13 cellular contexts compared by ENCODE assay signal in genomic region chrX:115018040-115018647, GRCh38. TPM values are rescaled to one million over a fixed set of nuclear protein-coding genes. Genes with fewer than 3 reads are reported as not detected.
DNase-seq lines count a peak whose midpoint lies in the region; ATAC-seq and TF ChIP-seq lines count a peak whose summit lies in the region.
"Had no signal": no experiment of that assay in that cellular context is flagged by ENCODE, and none has a peak within 500 bp of the region (broad histone marks: within the 10 kb centered on the region; RNA-seq: fewer than 3 reads in every experiment).

No MANE protein-coding gene starts in this region.

- H3K36me3 ChIP-seq in GM06990 (ENCODE audit: control insufficient read depth, insufficient read depth, low read length) (no peaks in the 10 kb centered on the region), Loucy (ENCODE audit: insufficient read depth, low read length) (no peaks in the 10 kb centered on the region), brain microvascular endothelial cell (replicated peaks) (no peaks in the 10 kb centered on the region), mesenchymal stem cell (ENCODE audit: control insufficient read depth in 1 of 2, insufficient read depth in 2 of 2, low read depth in 1 of 2, low read length in 2 of 2) (peaks cover 0 to 30% of the 10 kb centered on the region in 2 experiments)
- H3K36me3 ChIP-seq: transverse colon had no signal

- no peaks in the 10 kb centered on the region for H3K36me3 Mint-ChIP-seq in natural killer cell treated with Interleukin-12 subunit alpha and Interleukin-12 subunit beta and Interleukin-15 and Interleukin-18, amount 100 ng/mL, for 72 hours
- H3K36me3 Mint-ChIP-seq: IgD-negative memory B cell had no signal

- no peaks in the 10 kb centered on the region for H3K79me1 ChIP-seq in mesenchymal stem cell (replicated peaks; ENCODE audit: low read length, poor library complexity, severe bottlenecking)

- H3K9me3 ChIP-seq in Loucy (ENCODE audit: insufficient read depth, low read depth, low read length) (no peaks in the 10 kb centered on the region), mesenchymal stem cell (ENCODE audit: control insufficient read depth, low read length) (no peaks in the 10 kb centered on the region)
- H3K9me3 ChIP-seq: transverse colon had no signal

- no peak overlapping the region for H2BK5ac ChIP-seq in mesenchymal stem cell (ENCODE audit: low read depth, low read length, poor library complexity, severe bottlenecking)

- TF ChIP-seq CTCF in GM06990 (IDR thresholded peaks at IDR 0.05; ENCODE audit: insufficient read depth, low read length, poor library complexity, severe bottlenecking) (peak; percentile 36), Loucy (conservative IDR thresholded peaks at IDR 0.05; ENCODE audit: low read length) (peak; percentile 21; the same call in 1 of the 2 replicates), brain microvascular endothelial cell (IDR thresholded peaks at IDR 0.05; ENCODE audit: low read depth, low read length, missing control alignments) (peak; percentile 32)

- no peaks in the 10 kb centered on the region for H3K4me1 Mint-ChIP-seq in natural killer cell treated with Interleukin-12 subunit alpha and Interleukin-12 subunit beta and Interleukin-15 and Interleukin-18, amount 100 ng/mL, for 72 hours (ENCODE audit: low read depth in 2 of 2)
- H3K4me1 Mint-ChIP-seq: IgD-negative memory B cell had no signal

- 58% methylated on average over 4 of the region's 6 CpGs for WGBS in mesenchymal stem cell

- no peak overlapping the region for H3K27ac ChIP-seq in brain microvascular endothelial cell
- H3K27ac ChIP-seq in mesenchymal stem cell (ENCODE audit: low read length, poor library complexity, severe bottlenecking), result no peak overlapping the region
- H3K27ac ChIP-seq: SK-N-MC, transverse colon had no signal

- no peak overlapping the region for H3K9ac ChIP-seq in Loucy (ENCODE audit: low read depth, low read length, poor library complexity, severe bottlenecking)
- H3K9ac ChIP-seq in mesenchymal stem cell (ENCODE audit: low read length), result peak overlapping the region; percentile 84

- H2AFZ ChIP-seq in Loucy (ENCODE audit: low read length) (no peak overlapping the region), mesenchymal stem cell (ENCODE audit: low read depth, low read length) (no peak overlapping the region)

- no peak overlapping the region for H3K4me3 ChIP-seq in GM06990 (replicated peaks; ENCODE audit: low read depth, low read length)
- H3K4me3 ChIP-seq in Loucy (ENCODE audit: low read length, poor library complexity, severe bottlenecking), result no peak overlapping the region
- no peak overlapping the region for H3K4me3 ChIP-seq in brain microvascular endothelial cell (ENCODE audit: low read depth, low read length)
- H3K4me3 ChIP-seq in mesenchymal stem cell (ENCODE audit: insufficient read depth in 1 of 2, low read depth in 1 of 2, low read length in 2 of 2), result no peak overlapping the region
- H3K4me3 ChIP-seq: SK-N-MC, transverse colon had no signal

- H3K4me2 ChIP-seq in Loucy (ENCODE audit: low read depth, low read length, poor library complexity, severe bottlenecking) (no peak overlapping the region), mesenchymal stem cell (ENCODE audit: low read length, poor library complexity, severe bottlenecking) (no peak overlapping the region)

- H2BK12ac ChIP-seq in mesenchymal stem cell (ENCODE audit: low read length in 2 of 2), result no peak overlapping the region

- H3K14ac ChIP-seq in mesenchymal stem cell (ENCODE audit: low read length in 2 of 2), result no peak overlapping the region

- DNase-seq in GM06990 (ENCODE audit: extremely low read depth, insufficient read length) (no peak), brain microvascular endothelial cell (no peak), mesenchymal stem cell (no peak), DMS79 (lab: John Stamatoyannopoulos, UW) (no peak), pons (ENCODE audit: low spot score) (no peak)
- DNase-seq in natural killer cell treated with Interleukin-12 subunit alpha and Interleukin-12 subunit beta and Interleukin-15 and Interleukin-18, amount 100 ng/mL, for 72 hours (ENCODE audit: low spot score), result no peak
- DNase-seq: GF-D8, left cardiac atrium, NCI-H226, transverse colon had no signal

- H3K23ac ChIP-seq in mesenchymal stem cell (ENCODE audit: low read length in 2 of 2), result no peak overlapping the region

- no peak overlapping the region for H2BK120ac ChIP-seq in mesenchymal stem cell (ENCODE audit: low read depth, low read length)

- no peak overlapping the region for H2AK5ac ChIP-seq in mesenchymal stem cell (ENCODE audit: low read length, severe bottlenecking)

- H3K4me1 ChIP-seq in Loucy (ENCODE audit: insufficient read depth, low read length, poor library complexity, severe bottlenecking), result no peaks in the 10 kb centered on the region
- no peaks in the 10 kb centered on the region for H3K4me1 ChIP-seq in mesenchymal stem cell (ENCODE audit: control insufficient read depth, insufficient read depth, low read depth, low read length)

- ATAC-seq in natural killer cell treated with Interleukin-12 subunit alpha and Interleukin-12 subunit beta and Interleukin-15 and Interleukin-18, amount 100 ng/mL, for 72 hours, result no peak
- ATAC-seq: left cardiac atrium had no signal

- no peaks in the 10 kb centered on the region for H3F3A ChIP-seq in Loucy (ENCODE audit: low read depth)

- no peaks in the 10 kb centered on the region for H3K9me2 ChIP-seq in Loucy (replicated peaks; ENCODE audit: low read depth, low read length)

- no peaks in the 10 kb centered on the region for H4K20me1 ChIP-seq in Loucy (ENCODE audit: insufficient read depth, low read length, poor library complexity, severe bottlenecking)

- H3K27me3 ChIP-seq in GM06990 (replicated peaks; ENCODE audit: control insufficient read depth, insufficient read depth, low read length) (no peaks in the 10 kb centered on the region), Loucy (ENCODE audit: insufficient read depth, low read length, poor library complexity, severe bottlenecking) (no peaks in the 10 kb centered on the region), brain microvascular endothelial cell (replicated peaks) (no peaks in the 10 kb centered on the region), mesenchymal stem cell (ENCODE audit: control insufficient read depth in 1 of 2, insufficient read depth in 1 of 2, low read length in 2 of 2) (no peaks in the 10 kb centered on the region)
- H3K27me3 ChIP-seq: transverse colon had no signal

- no peaks in the 10 kb centered on the region for H3K79me2 ChIP-seq in Loucy (ENCODE audit: insufficient read depth, low read length)

- no peak overlapping the region for H2BK15ac ChIP-seq in mesenchymal stem cell (ENCODE audit: low read depth, poor library complexity, severe bottlenecking)

- H3K4ac ChIP-seq in mesenchymal stem cell (ENCODE audit: low read depth in 1 of 2, low read length in 2 of 2), result no peak overlapping the region

- H3K4me3 Mint-ChIP-seq in natural killer cell treated with Interleukin-12 subunit alpha and Interleukin-12 subunit beta and Interleukin-15 and Interleukin-18, amount 100 ng/mL, for 72 hours, result no peak overlapping the region
- H3K4me3 Mint-ChIP-seq: IgD-negative memory B cell had no signal

- H3K27me3 Mint-ChIP-seq in natural killer cell treated with Interleukin-12 subunit alpha and Interleukin-12 subunit beta and Interleukin-15 and Interleukin-18, amount 100 ng/mL, for 72 hours, result peaks cover 0 to 9% of the 10 kb centered on the region in 2 donors
- H3K27me3 Mint-ChIP-seq: IgD-negative memory B cell had no signal

- H3K18ac ChIP-seq in mesenchymal stem cell (ENCODE audit: low read depth in 1 of 2, low read length in 2 of 2), result no peak overlapping the region

- no peak overlapping the region for H4K91ac ChIP-seq in mesenchymal stem cell (ENCODE audit: low read length)

- H4K8ac ChIP-seq in mesenchymal stem cell (ENCODE audit: low read length), result no peak overlapping the region

- in situ Hi-C loops in brain microvascular endothelial cell (cut with HindIII; ENCODE audit: low pct_ligation_motif_present, low sequenced_read_pairs), result no loop called here

- no peaks in the 10 kb centered on the region for H3K9me3 Mint-ChIP-seq in natural killer cell treated with Interleukin-12 subunit alpha and Interleukin-12 subunit beta and Interleukin-15 and Interleukin-18, amount 100 ng/mL, for 72 hours
- H3K9me3 Mint-ChIP-seq: IgD-negative memory B cell had no signal

- no peak overlapping the region for H3K27ac Mint-ChIP-seq in natural killer cell treated with Interleukin-12 subunit alpha and Interleukin-12 subunit beta and Interleukin-15 and Interleukin-18, amount 100 ng/mL, for 72 hours
- H3K27ac Mint-ChIP-seq: IgD-negative memory B cell had no signal

RNA-seq across cellular contexts. Expression of gene IL13RA2, which starts 0.7 kb away (rescaled TPM):
- 1.3 TPM for polyA plus RNA-seq in mesenchymal stem cell (2013, experiment 1 of 2)
- polyA plus RNA-seq in mesenchymal stem cell (2013, experiment 2 of 2), result 1.5 TPM
- not detected for total RNA-seq in natural killer cell treated with Interleukin-12 subunit alpha and Interleukin-12 subunit beta and Interleukin-15 and Interleukin-18, amount 100 ng/mL, for 72 hours
- total RNA-seq: transverse colon had no signal
- polyA plus RNA-seq: IgD-negative memory B cell had no signal
